In genomic region chr1:207867136-207868081, GRCh38 we compare ENCODE assay signal across 8 cellular contexts. TPM values are rescaled to one million over a fixed set of nuclear protein-coding genes. Genes with fewer than 3 reads are reported as not detected.
DNase-seq lines count a peak whose midpoint lies in the region; ATAC-seq and TF ChIP-seq lines count a peak whose summit lies in the region.

No MANE protein-coding gene starts in this region.

- H3K27me3 Mint-ChIP-seq in HFFc6 (ENCODE audit: insufficient read depth) = peaks cover 10% of the 10 kb centered on the region

- peaks cover 41% of the 10 kb centered on the region for H3K36me3 Mint-ChIP-seq in HFFc6 (ENCODE audit: low read depth)

- H3K4me1 ChIP-seq in psoas muscle = peaks cover 48% of the 10 kb centered on the region

- H3K4me1 Mint-ChIP-seq in HFFc6 (ENCODE audit: low read depth) = peaks cover 63% of the 10 kb centered on the region

- no peaks in the 10 kb centered on the region for H3K9me3 Mint-ChIP-seq in HFFc6

- H3K4me3 Mint-ChIP-seq in HFFc6 = peak overlapping the region; percentile 91

- intact Hi-C loops in cardiac septum (cut with DNase I) = loop anchor here (2.0 to 10.0 kb wide), 2 partner anchors 19 to 53 kb away; no protein-coding TSS in a partner anchor
- intact Hi-C loops in psoas muscle (cut with DNase I) = loop anchor here in 1 of 2 donors (2.0 kb wide), 1 partner anchor 37 kb away; no protein-coding TSS in a partner anchor

- H3K9me3 ChIP-seq in psoas muscle = no peaks in the 10 kb centered on the region

- DNase-seq in HFFc6 = no peak
- DNase-seq in activated naive CD4-positive, alpha-beta T cell treated with anti-CD3 and anti-CD28 coated beads, Interleukin-2, amount 50 U/mL, for 16 hours = peak; percentile 48
- DNase-seq in cardiac septum (ENCODE audit: low spot score) = peak; percentile 83
- peak; percentile 26 to 67 for DNase-seq in psoas muscle
- DNase-seq in effector CD8-positive, alpha-beta T cell (lab: John Stamatoyannopoulos, UW) = no peak
- DNase-seq in SHP77 (lab: John Stamatoyannopoulos, UW) = no peak
- no peak for DNase-seq in NCI-H226

- H3K36me3 ChIP-seq in psoas muscle (ENCODE audit: insufficient read depth in 1 of 2, low read depth in 1 of 2) = peaks cover 0 to 11% of the 10 kb centered on the region in 2 donors

- ATAC-seq in psoas muscle (peak; percentile 39 to 67 (median 58)), HG02588 (IDR thresholded peaks at IDR 0.05; ENCODE audit: unreplicated experiment) (no peak)

- no peaks in the 10 kb centered on the region for H3K27me3 ChIP-seq in psoas muscle (ENCODE audit: insufficient read depth in 3 of 3, low read length in 2 of 3)

- peak overlapping the region; percentile 84 for H3K27ac ChIP-seq in psoas muscle

- WGBS in psoas muscle, 3 donors = 17 to 30% (median 23%) methylated on average over 18 of the region's 18 CpGs

- peak overlapping the region; percentile 79 for H3K4me3 ChIP-seq in psoas muscle

- peak overlapping the region; percentile 85 for H3K27ac Mint-ChIP-seq in HFFc6

- TF ChIP-seq CTCF in HFFc6 (IDR thresholded peaks at IDR 0.05) (no peak), psoas muscle (IDR thresholded peaks at IDR 0.05) (no peak)

RNA-seq across cellular contexts. Expression of gene CD34, which starts 43.5 kb away (rescaled TPM):
- total RNA-seq in HFFc6 (2021; fragmentation: NEBNext Ultra II Directional; extraction: Animal tissue kit (Norgen Biotek cat#: 25700)) = under 1 TPM; 0.31 to 0.60 (median 0.52) TPM
- total RNA-seq in cardiac septum (49.9 TPM), psoas muscle (10 to 100 TPM; 15.7 to 61.1 (median 20.9) TPM)
- 10 to 100 TPM; 14.4 to 25.0 (median 21.1) TPM for polyA plus RNA-seq in psoas muscle

Comparison
In these comparisons a context has a peak if more than half of its experiments do, and no peak if none do; other contexts are left out.
1. DNase-seq: peak in activated naive CD4-positive, alpha-beta T cell treated with anti-CD3 and anti-CD28 coated beads, Interleukin-2, amount 50 U/mL, for 16 hours (single experiment), cardiac septum (single experiment) and psoas muscle (2 of 2); none in HFFc6 (single experiment), effector CD8-positive, alpha-beta T cell (single experiment), SHP77 (0 of 2) and NCI-H226 (single experiment).
2. RNA of gene CD34, which starts 43.5 kb away (total RNA-seq): 49.9 TPM in cardiac septum (single experiment) and 15.7 to 61.1 TPM in psoas muscle; 0.31 to 0.60 TPM in HFFc6; every median in the first group is over 10 times any median in the second.